In genomic region chr11:46366661-46367161, GRCh38 we compare ENCODE assay signal across 18 cellular contexts. TPM values are rescaled to one million over a fixed set of nuclear protein-coding genes. Genes with fewer than 3 reads are reported as not detected.
DNase-seq lines count a peak whose midpoint lies in the region; ATAC-seq, FAIRE-seq and TF ChIP-seq lines count a peak whose summit lies in the region.
"Had no signal": no experiment of that assay in that cellular context is flagged by ENCODE, and none has a peak within 500 bp of the region (broad histone marks: within the 10 kb centered on the region; RNA-seq: fewer than 3 reads in every experiment).

No MANE protein-coding gene starts in this region.

- DNase-seq in left ventricle myocardium inferior (no peak), cardiac septum (ENCODE audit: low spot score) (no peak), WTC11 (ENCODE audit: low spot score) (no peak), mesenchymal stem cell (no peak), GM19239 (ENCODE audit: insufficient read length, low spot score) (no peak), NCI-H510A (lab: John Stamatoyannopoulos, UW) (no peak)
- DNase-seq: DMS79; NCI-H2081 treated with DMSO at 0.1 percent for 48 hours; NCI-H446 treated with DMSO at 0.1 percent for 48 hours; NK-92 treated with Interleukin-12 subunit alpha and Interleukin-12 subunit beta, amount 100 ng/mL, for 24 hours; thyroid gland had no signal

- peaks cover 29% of the 10 kb centered on the region for H3K4me1 Mint-ChIP-seq in WTC11

- H3K9me3 ChIP-seq in left ventricle myocardium inferior (replicated peaks) (no peaks in the 10 kb centered on the region), mesenchymal stem cell (ENCODE audit: control insufficient read depth, low read length) (no peaks in the 10 kb centered on the region)
- H3K9me3 ChIP-seq: right lobe of liver, thyroid gland had no signal

- H3K4me1 ChIP-seq in left ventricle myocardium inferior (peaks cover 71% of the 10 kb centered on the region), mesenchymal stem cell (ENCODE audit: control insufficient read depth, insufficient read depth, low read depth, low read length) (peaks cover 69% of the 10 kb centered on the region)
- H3K4me1 ChIP-seq: right lobe of liver had no signal

- no peak for FAIRE-seq in GM19239 (lab: Jason Lieb, UNC)
- FAIRE-seq: GM12878 had no signal

- CTCF ChIA-PET in WTC11 (lab: Charles Lee), result interaction anchor here (0.6 to 11.8 kb wide), 18 partner anchors 12 to 529 kb away, joined by 3 to 231 read pairs (median 4); no protein-coding TSS in a partner anchor

- H4K8ac ChIP-seq in mesenchymal stem cell (ENCODE audit: low read length), result no peak overlapping the region

- ATAC-seq in WTC11 (0 out of 2 replicates have a peak, but pooled peaks have one; percentile 4), HG03442 (IDR thresholded peaks at IDR 0.05; ENCODE audit: unreplicated experiment) (no peak)

- H3K4me3 Mint-ChIP-seq in WTC11, result no peak overlapping the region
- H3K4me3 Mint-ChIP-seq: dendritic cell treated with granulocyte-macrophage colony-stimulating factor and Interleukin-4, amounts not matched to agents 40 ng/mL and 50 ng/mL, for 4 days had no signal

- peak overlapping the region; percentile 25 for H4K91ac ChIP-seq in mesenchymal stem cell (ENCODE audit: low read length)

- H3K79me1 ChIP-seq in mesenchymal stem cell (replicated peaks; ENCODE audit: low read length, poor library complexity, severe bottlenecking), result peaks cover 35% of the 10 kb centered on the region

- H3K4me3 ChIP-seq in left ventricle myocardium inferior (no peak overlapping the region), mesenchymal stem cell (ENCODE audit: insufficient read depth in 1 of 2, low read depth in 1 of 2, low read length in 2 of 2) (no peak overlapping the region)
- H3K4me3 ChIP-seq: GM12878, hepatocyte, right lobe of liver, thyroid gland had no signal

- peak overlapping the region in 1 of 2 experiments; percentile 61 for H3K18ac ChIP-seq in mesenchymal stem cell (ENCODE audit: low read depth in 1 of 2, low read length in 2 of 2)

- no peaks in the 10 kb centered on the region for H3K9me3 Mint-ChIP-seq in WTC11
- H3K9me3 Mint-ChIP-seq: activated T-helper 2 cell treated with anti-CD3 and anti-CD28 coated beads, Interferon-gamma antibody, Interleukin-2, Interleukin-4, amounts not matched to agents 10 μg/mL and 5 μg/mL and 100 μg/mL, durations not matched to agents 14 hours and 24 hours and 36 hours; dendritic cell treated with granulocyte-macrophage colony-stimulating factor and Interleukin-4, amounts not matched to agents 40 ng/mL and 50 ng/mL, for 4 days had no signal

- H3K36me3 Mint-ChIP-seq in WTC11, result peaks cover 18% of the 10 kb centered on the region

- intact Hi-C loops in left ventricle myocardium inferior (cut with micrococcal nuclease) (no loop called here), cardiac septum (cut with DNase I) (loop anchor here (2.0 kb wide), 1 partner anchor 126 kb away; no protein-coding TSS in a partner anchor)

- no peak overlapping the region for H3K14ac ChIP-seq in mesenchymal stem cell (ENCODE audit: low read length in 2 of 2)

- TF ChIP-seq CTCF in left ventricle myocardium inferior (IDR thresholded peaks at IDR 0.05; ENCODE audit: borderline replicate concordance), result no peak
- TF ChIP-seq CTCF in WTC11 (IDR thresholded peaks at IDR 0.05), result no peak

- no peak overlapping the region for H2BK5ac ChIP-seq in mesenchymal stem cell (ENCODE audit: low read depth, low read length, poor library complexity, severe bottlenecking)

- H2BK12ac ChIP-seq in mesenchymal stem cell (ENCODE audit: low read length in 2 of 2), result peak overlapping the region in 1 of 2 experiments; percentile 56

- no peak overlapping the region for H3K4me2 ChIP-seq in mesenchymal stem cell (ENCODE audit: low read length, poor library complexity, severe bottlenecking)
- H3K4me2 ChIP-seq: hepatocyte had no signal

- no peak overlapping the region for H3K9ac ChIP-seq in mesenchymal stem cell (ENCODE audit: low read length)

- 97% methylated on average over 31 of the region's 31 CpGs for WGBS in mesenchymal stem cell

- H2BK15ac ChIP-seq in mesenchymal stem cell (ENCODE audit: low read depth, poor library complexity, severe bottlenecking), result no peak overlapping the region

- peak overlapping the region in 1 of 2 experiments; percentile 51 for H3K23ac ChIP-seq in mesenchymal stem cell (ENCODE audit: low read length in 2 of 2)

- H3K27ac Mint-ChIP-seq in WTC11, result no peak overlapping the region
- H3K27ac Mint-ChIP-seq: activated T-helper 2 cell treated with anti-CD3 and anti-CD28 coated beads, Interferon-gamma antibody, Interleukin-2, Interleukin-4, amounts not matched to agents 10 μg/mL and 5 μg/mL and 100 μg/mL, durations not matched to agents 14 hours and 24 hours and 36 hours; dendritic cell treated with granulocyte-macrophage colony-stimulating factor and Interleukin-4, amounts not matched to agents 40 ng/mL and 50 ng/mL, for 4 days had no signal

- no peak overlapping the region for H2AFZ ChIP-seq in mesenchymal stem cell (ENCODE audit: low read depth, low read length)
- H2AFZ ChIP-seq: hepatocyte had no signal

- H3K36me3 ChIP-seq in left ventricle myocardium inferior (peaks cover 46% of the 10 kb centered on the region), mesenchymal stem cell (ENCODE audit: control insufficient read depth in 1 of 2, insufficient read depth in 2 of 2, low read depth in 1 of 2, low read length in 2 of 2) (peaks cover 23 to 57% of the 10 kb centered on the region in 2 experiments)

- no peaks in the 10 kb centered on the region for H3K27me3 ChIP-seq in left ventricle myocardium inferior (ENCODE audit: low read depth)
- H3K27me3 ChIP-seq in mesenchymal stem cell (ENCODE audit: control insufficient read depth in 1 of 2, insufficient read depth in 1 of 2, low read length in 2 of 2), result no peaks in the 10 kb centered on the region
- H3K27me3 ChIP-seq: hepatocyte, right lobe of liver, thyroid gland had no signal

- no peaks in the 10 kb centered on the region for H3K27me3 Mint-ChIP-seq in WTC11 (ENCODE audit: low read depth)
- H3K27me3 Mint-ChIP-seq: dendritic cell treated with granulocyte-macrophage colony-stimulating factor and Interleukin-4, amounts not matched to agents 40 ng/mL and 50 ng/mL, for 4 days had no signal

- peak overlapping the region in 1 of 2 experiments; percentile 16 for H3K4ac ChIP-seq in mesenchymal stem cell (ENCODE audit: low read depth in 1 of 2, low read length in 2 of 2)

- POLR2A ChIA-PET in WTC11 (lab: Charles Lee), result interaction anchor here (1.3 kb wide), 1 partner anchor 13 kb away, joined by 5 read pairs; no protein-coding TSS in a partner anchor

- H2AK5ac ChIP-seq in mesenchymal stem cell (ENCODE audit: low read length, severe bottlenecking), result no peak overlapping the region

- no peak overlapping the region for H2BK120ac ChIP-seq in mesenchymal stem cell (ENCODE audit: low read depth, low read length)

- H3K27ac ChIP-seq in left ventricle myocardium inferior (replicated peaks) (peak overlapping the region; percentile 57), mesenchymal stem cell (ENCODE audit: low read length, poor library complexity, severe bottlenecking) (no peak overlapping the region)
- H3K27ac ChIP-seq: hepatocyte, right lobe of liver, thyroid gland had no signal

TF ChIP-seq in WTC11, 78 proteins besides CTCF, POLR2A, EP300 and RAD21:
- TF ChIP-seq TP53 (CRISPR knock-in tag; IDR thresholded peaks at IDR 0.05), result 0 out of 2 replicates have a peak, but pooled peaks have one; percentile 1
- no peak for TF ChIP-seq FOXK1 (CRISPR knock-in tag; IDR thresholded peaks at IDR 0.05)
- no peak for TF ChIP-seq ATF1 (CRISPR knock-in tag; IDR thresholded peaks at IDR 0.05)
- no peak for TF ChIP-seq ZMAT4 (CRISPR knock-in tag; IDR thresholded peaks at IDR 0.05)
- TF ChIP-seq, protein P1, sequence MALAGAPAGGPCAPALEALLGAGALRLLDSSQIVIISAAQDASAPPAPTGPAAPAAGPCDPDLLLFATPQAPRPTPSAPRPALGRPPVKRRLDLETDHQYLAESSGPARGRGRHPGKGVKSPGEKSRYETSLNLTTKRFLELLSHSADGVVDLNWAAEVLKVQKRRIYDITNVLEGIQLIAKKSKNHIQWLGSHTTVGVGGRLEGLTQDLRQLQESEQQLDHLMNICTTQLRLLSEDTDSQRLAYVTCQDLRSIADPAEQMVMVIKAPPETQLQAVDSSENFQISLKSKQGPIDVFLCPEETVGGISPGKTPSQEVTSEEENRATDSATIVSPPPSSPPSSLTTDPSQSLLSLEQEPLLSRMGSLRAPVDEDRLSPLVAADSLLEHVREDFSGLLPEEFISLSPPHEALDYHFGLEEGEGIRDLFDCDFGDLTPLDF (CRISPR knock-in tag; IDR thresholded peaks at IDR 0.05), result no peak

RNA-seq across cellular contexts. Expression of gene MDK, which starts 14.8 kb away (rescaled TPM):
- total RNA-seq in left ventricle myocardium inferior (5.4 TPM), cardiac septum (6.2 TPM), WTC11 (2021) (560 to 611 TPM (median 602 TPM) in 3 replicates)
- polyA plus RNA-seq in mesenchymal stem cell (2013, experiment 1 of 2), result 777 TPM
- 775 TPM for polyA plus RNA-seq in mesenchymal stem cell (2013, experiment 2 of 2)

RNA-seq across cellular contexts. Expression of gene DGKZ, which starts 19.4 kb away (rescaled TPM):
- total RNA-seq in left ventricle myocardium inferior (77.1 TPM), cardiac septum (66.8 TPM), WTC11 (2021) (107 to 139 TPM (median 115 TPM) in 3 replicates)
- polyA plus RNA-seq in mesenchymal stem cell (2013, experiment 1 of 2), result 40.1 TPM
- 38.8 TPM for polyA plus RNA-seq in mesenchymal stem cell (2013, experiment 2 of 2)

RNA-seq across cellular contexts. Expression of gene CHRM4, which starts 24.9 kb away (rescaled TPM):
- total RNA-seq in left ventricle myocardium inferior (not detected), cardiac septum (0.27 TPM), WTC11 (2021) (0.62 to 0.85 TPM (median 0.62 TPM) in 3 replicates)
- 0.08 TPM for polyA plus RNA-seq in mesenchymal stem cell (2013, experiment 1 of 2)
- 0.07 TPM for polyA plus RNA-seq in mesenchymal stem cell (2013, experiment 2 of 2)
- total RNA-seq: lung microvascular endothelial cell, right lobe of liver had no signal
- polyA plus RNA-seq: hepatocyte had no signal

Comparison
In these comparisons a context has a peak if more than half of its experiments do, and no peak if none do; other contexts are left out.
1. RNA of gene MDK, which starts 14.8 kb away (total RNA-seq): 560 to 611 TPM in WTC11; 6.2 TPM in cardiac septum (single experiment) and 5.4 TPM in left ventricle myocardium inferior (single experiment); every median in the first group is over 10 times any median in the second.